In genomic region chr6:29847871-29848630, GRCh38 we compare ENCODE assay signal across 8 cellular contexts. TPM values are rescaled to one million over a fixed set of nuclear protein-coding genes. Genes with fewer than 3 reads are reported as not detected.
DNase-seq lines count a peak whose midpoint lies in the region; ATAC-seq and TF ChIP-seq lines count a peak whose summit lies in the region.

No MANE protein-coding gene starts in this region.

- TF ChIP-seq POLR2A in esophagus muscularis mucosa (IDR thresholded peaks at IDR 0.05; ENCODE audit: low read depth), result no peak

- H3K4me1 ChIP-seq in esophagus muscularis mucosa, result peaks cover 0 to 7% (median 6%) of the 10 kb centered on the region in 4 donors
- no peaks in the 10 kb centered on the region for H3K4me1 ChIP-seq in naive thymus-derived CD4-positive, alpha-beta T cell (ENCODE audit: control insufficient read depth in 2 of 2, insufficient read depth in 2 of 2, low read length in 2 of 2)

- POLR2A ChIA-PET in naive thymus-derived CD4-positive, alpha-beta T cell (lab: Charles Lee), result interaction anchor here (1.0 to 1.9 kb wide), 3 partner anchors 93 to 119 kb away, joined by 3 to 8 read pairs (median 7); partner anchors contain the start of gene HLA-A

- H3K27me3 Mint-ChIP-seq in naive thymus-derived CD4-positive, alpha-beta T cell, result peaks cover 54 to 73% (median 67%) of the 10 kb centered on the region in 5 donors

- H3K27me3 ChIP-seq in esophagus muscularis mucosa, result peaks cover 0 to 70% (median 14%) of the 10 kb centered on the region in 4 donors
- H3K27me3 ChIP-seq in naive thymus-derived CD4-positive, alpha-beta T cell (ENCODE audit: control insufficient read depth in 2 of 2, insufficient read depth in 2 of 2, low read length in 2 of 2), result peaks cover 9 to 13% of the 10 kb centered on the region in 2 donors

- peaks cover 0 to 6% (median 0%) of the 10 kb centered on the region in 4 donors for H3K9me3 ChIP-seq in esophagus muscularis mucosa
- no peaks in the 10 kb centered on the region for H3K9me3 ChIP-seq in naive thymus-derived CD4-positive, alpha-beta T cell (ENCODE audit: control insufficient read depth in 2 of 3, low read length in 3 of 3)

- WGBS in esophagus muscularis mucosa, result 5% methylated on average over 13 of the region's 14 CpGs

- peak; percentile 90 for ATAC-seq in naive thymus-derived CD4-positive, alpha-beta T cell
- ATAC-seq in HG03039 (IDR thresholded peaks at IDR 0.05; ENCODE audit: unreplicated experiment), result no peak

- CTCF ChIA-PET in naive thymus-derived CD4-positive, alpha-beta T cell (lab: Charles Lee), result interaction anchor here (0.6 to 3.5 kb wide), 14 partner anchors 13 to 354 kb away, joined by 3 to 51 read pairs (median 4); no protein-coding TSS in a partner anchor

- H3K4me3 Mint-ChIP-seq in naive thymus-derived CD4-positive, alpha-beta T cell, result peak overlapping the region in 5 of 10 donors; percentile 5 to 49 (median 16)

- H3K4me3 ChIP-seq in esophagus muscularis mucosa, result no peak overlapping the region
- no peak overlapping the region for H3K4me3 ChIP-seq in naive thymus-derived CD4-positive, alpha-beta T cell (ENCODE audit: low read length)

- peaks cover 0 to 24% (median 13%) of the 10 kb centered on the region in 7 donors for H3K4me1 Mint-ChIP-seq in naive thymus-derived CD4-positive, alpha-beta T cell

- peak; percentile 79 to 97 (median 89) for TF ChIP-seq CTCF in esophagus muscularis mucosa (IDR thresholded peaks at IDR 0.05)

- in situ Hi-C loops in Caki2 (cut with HindIII; ENCODE audit: low pct_unique_long_range_greater_than_20kb, low sequenced_read_pairs), result no loop called here

- no peak for TF ChIP-seq EP300 in esophagus muscularis mucosa (IDR thresholded peaks at IDR 0.05)

- no peak overlapping the region for H3K27ac ChIP-seq in esophagus muscularis mucosa (replicated peaks in 1 of 4)
- H3K27ac ChIP-seq in naive thymus-derived CD4-positive, alpha-beta T cell (ENCODE audit: low read depth, low read length), result no peak overlapping the region

- H3K36me3 ChIP-seq in esophagus muscularis mucosa, result no peaks in the 10 kb centered on the region
- H3K36me3 ChIP-seq in naive thymus-derived CD4-positive, alpha-beta T cell (ENCODE audit: control insufficient read depth in 2 of 3, insufficient read depth in 3 of 3, low read length in 3 of 3), result no peaks in the 10 kb centered on the region

- H3K36me3 Mint-ChIP-seq in naive thymus-derived CD4-positive, alpha-beta T cell, result peaks cover 0 to 2% (median 0%) of the 10 kb centered on the region in 5 donors

- peaks cover 0 to 7% (median 2%) of the 10 kb centered on the region in 11 donors for H3K9me3 Mint-ChIP-seq in naive thymus-derived CD4-positive, alpha-beta T cell

- intact Hi-C loops in esophagus muscularis mucosa (cut with DNase I), result loop anchor here (1.0 to 2.0 kb wide), 2 partner anchors 129 to 165 kb away; no protein-coding TSS in a partner anchor
- intact Hi-C loops in naive thymus-derived CD4-positive, alpha-beta T cell (cut with micrococcal nuclease), result loop anchor here (1.0 to 5.0 kb wide), 11 partner anchors 39 to 323 kb away; no protein-coding TSS in a partner anchor

- peak overlapping the region in 1 of 9 donors; percentile 14 for H3K27ac Mint-ChIP-seq in naive thymus-derived CD4-positive, alpha-beta T cell

- DNase-seq in Caki2 (ENCODE audit: low read depth), result peak; percentile 81
- DNase-seq in HS-27A (ENCODE audit: low read depth), result peak; percentile 33
- peak; percentile 82 for DNase-seq in OCI-M1 (lab: John Stamatoyannopoulos, UW)
- DNase-seq in activated T-cell treated with anti-CD3 and anti-CD28 coated beads for 4 hours, result peak; percentile 79
- no peak for DNase-seq in esophagus muscularis mucosa (ENCODE audit: extremely low spot score)
- DNase-seq in naive thymus-derived CD4-positive, alpha-beta T cell, result peak; percentile 71 to 87 (median 80)
- DNase-seq in stimulated activated CD8-positive, alpha-beta memory T cell treated with anti-CD3 and anti-CD28 coated beads, Interleukin-7, amount 100 ng/mL, for 48 hours (ENCODE audit: extremely low read depth in 1 of 2, low read depth in 1 of 2), result peak; percentile 66 to 70

RNA-seq across cellular contexts. Expression of gene HLA-G, which starts 20.4 kb away (rescaled TPM):
- total RNA-seq in Caki2 (2014; rRNA removed; shearing (Covaris generic); ENCODE audit: low replicate concordance), result not detected in 2 replicates
- total RNA-seq in esophagus muscularis mucosa, result not detected
- 1 to 10 TPM in 1 of 5 experiments, under 1 TPM in 3, not detected in 1; 0.32 to 2.7 (median 0.64) TPM for total RNA-seq in naive thymus-derived CD4-positive, alpha-beta T cell
- polyA plus RNA-seq in naive thymus-derived CD4-positive, alpha-beta T cell, result 1 to 10 TPM in 1 of 2 donors, under 1 TPM in 1; 0.98 to 1.0 TPM
